25 cellular contexts compared by ENCODE assay signal in the genomic region with DNA sequence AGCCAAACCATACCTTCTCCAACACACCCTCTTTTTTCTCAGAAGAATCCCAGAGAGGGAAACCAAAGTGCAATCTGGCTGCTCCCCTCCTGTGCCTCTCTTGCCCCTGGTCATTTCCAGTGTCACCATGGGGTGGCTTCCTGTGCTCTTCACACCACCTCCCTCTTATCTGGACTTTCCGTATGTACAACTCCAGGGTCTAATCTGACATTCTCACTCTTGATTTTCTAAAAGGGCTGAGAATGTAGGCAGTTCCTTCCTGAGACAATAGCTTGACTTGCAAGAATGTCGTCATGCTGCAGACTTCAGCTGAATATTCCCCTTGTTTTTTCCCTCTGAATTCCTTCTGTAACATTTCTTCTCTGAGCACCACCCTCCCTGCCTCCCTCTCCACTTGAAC.
"Had no signal": no experiment of that assay in that cellular context is flagged by ENCODE, and none has a peak within 500 bp of the region (broad histone marks: within the 10 kb centered on the region; RNA-seq: fewer than 3 reads in every experiment).

No MANE protein-coding gene starts in this region.

- H3K4me1 ChIP-seq: body of pancreas, colonic mucosa, foreskin keratinocyte, left lung, lower lobe of right lung, stomach had no signal

- H3K4me1 Mint-ChIP-seq: stimulated activated naive B cell treated with anti-CD40 and anti-IgM and Interleukin-4, amounts not matched to agents 10 μg/mL and 1 μg/mL and 100 μg/mL, for 72 hours had no signal

- H3K4me3 Mint-ChIP-seq: activated naive CD8-positive, alpha-beta T cell; nephron; stimulated activated naive B cell treated with anti-CD40 and anti-IgM and Interleukin-4, amounts not matched to agents 10 μg/mL and 1 μg/mL and 100 μg/mL, for 72 hours had no signal

- H3K36me3 Mint-ChIP-seq: activated naive CD8-positive, alpha-beta T cell; stimulated activated naive B cell treated with anti-CD40 and anti-IgM and Interleukin-4, amounts not matched to agents 10 μg/mL and 1 μg/mL and 100 μg/mL, for 72 hours had no signal

- H3K36me3 ChIP-seq: colonic mucosa, heart right ventricle, left lung, lower lobe of right lung, stomach, tibial artery had no signal

- H3K4me3 ChIP-seq: body of pancreas, colonic mucosa, dorsolateral prefrontal cortex, heart right ventricle, left lung, lower lobe of right lung, smooth muscle cell, stomach, tibial artery had no signal

- ATAC-seq: body of pancreas; esophagus mucosa; foreskin keratinocyte; left lung; lower lobe of right lung; stimulated activated naive B cell treated with anti-CD40 and anti-IgM and Interleukin-4, amounts not matched to agents 10 μg/mL and 1 μg/mL and 100 μg/mL, for 72 hours had no signal

- H3K27me3 ChIP-seq: body of pancreas, colonic mucosa, dorsolateral prefrontal cortex, foreskin keratinocyte, heart right ventricle, left lung, stomach, tibial artery had no signal

- H3K9me3 Mint-ChIP-seq: nephron had no signal

- H3K4me2 ChIP-seq: smooth muscle cell had no signal

- H3K27ac Mint-ChIP-seq: activated naive CD8-positive, alpha-beta T cell; progenitor cell of endocrine pancreas; stimulated activated naive B cell treated with anti-CD40 and anti-IgM and Interleukin-4, amounts not matched to agents 10 μg/mL and 1 μg/mL and 100 μg/mL, for 72 hours had no signal

- DNase-seq: activated CD4-positive, alpha-beta T cell treated with anti-CD3 and anti-CD28 coated beads for 48 hours; activated CD4-positive, alpha-beta T cell treated with anti-CD3 and anti-CD28 coated beads, Interleukin-2, amount 50 U/mL, for 48 hours; activated CD8-positive, alpha-beta memory T cell treated with anti-CD3 and anti-CD28 coated beads for 24 hours; activated effector memory CD4-positive, alpha-beta T cell treated with Interleukin-2 at 50 U/mL for 16 hours; activated naive CD4-positive, alpha-beta T cell treated with Interleukin-2 at 50 U/mL for 16 hours; body of pancreas; colonic mucosa; dorsolateral prefrontal cortex; effector memory CD4-positive, alpha-beta T cell; foreskin keratinocyte; heart right ventricle; left lung; lower lobe of right lung; retina; stimulated activated CD4-positive, alpha-beta T cell treated with anti-CD3 and anti-CD28 coated beads, Interleukin-15, amount 100 ng/mL, for 24 hours; stimulated activated CD4-positive, alpha-beta T cell treated with anti-CD3 and anti-CD28 coated beads, Interleukin-2, amount 100 ng/mL, for 24 hours; stimulated activated naive B cell treated with anti-CD40 and anti-IgM and Interleukin-4, amounts not matched to agents 10 μg/mL and 1 μg/mL and 100 μg/mL, for 72 hours; stomach; tibial artery had no signal

- H3K27ac ChIP-seq: body of pancreas, colonic mucosa, foreskin keratinocyte, heart right ventricle, left lung, lower lobe of right lung, stomach, tibial artery had no signal

- H3K27me3 Mint-ChIP-seq: activated naive CD8-positive, alpha-beta T cell; progenitor cell of endocrine pancreas; stimulated activated naive B cell treated with anti-CD40 and anti-IgM and Interleukin-4, amounts not matched to agents 10 μg/mL and 1 μg/mL and 100 μg/mL, for 72 hours had no signal

- FAIRE-seq: islet of Langerhans had no signal

- H3K9me3 ChIP-seq: body of pancreas, colonic mucosa, heart right ventricle, left lung, lower lobe of right lung, stomach, tibial artery had no signal
